Comparison of ENCODE assay signal across 7 cellular contexts in genomic region chr10:5413012-5413938, GRCh38. TPM values are rescaled to one million over a fixed set of nuclear protein-coding genes. Genes with fewer than 3 reads are reported as not detected.
DNase-seq lines count a peak whose midpoint lies in the region; ATAC-seq and TF ChIP-seq lines count a peak whose summit lies in the region.

No MANE protein-coding gene starts in this region.

- 20 to 27% (median 24%) methylated on average over 16 to 20 of the region's 20 CpGs for WGBS in spleen, 5 donors

- H3K36me3 ChIP-seq in ascending aorta = no peaks in the 10 kb centered on the region
- H3K36me3 ChIP-seq in iPS-18a (ENCODE audit: control insufficient read depth, low read depth, low read length) = no peaks in the 10 kb centered on the region
- H3K36me3 ChIP-seq in spleen = no peaks in the 10 kb centered on the region

- peaks cover 0 to 6% of the 10 kb centered on the region in 2 donors for H3K4me1 ChIP-seq in ascending aorta
- peaks cover 29% of the 10 kb centered on the region for H3K4me1 ChIP-seq in iPS-18a (ENCODE audit: control insufficient read depth, low read depth, low read length)
- peaks cover 0 to 21% (median 12%) of the 10 kb centered on the region in 6 donors for H3K4me1 ChIP-seq in spleen

- TF ChIP-seq CTCF in ascending aorta (IDR thresholded peaks at IDR 0.05) (no peak), spleen (IDR thresholded peaks at IDR 0.05 in 8 of 11, conservative IDR thresholded peaks at IDR 0.05 in 3 of 11) (no peak)

- H3K27me3 ChIP-seq in ascending aorta = no peaks in the 10 kb centered on the region
- no peaks in the 10 kb centered on the region for H3K27me3 ChIP-seq in iPS-18a (ENCODE audit: control insufficient read depth, insufficient read depth, low read length)
- peaks cover 0 to 16% (median 0%) of the 10 kb centered on the region in 7 donors for H3K27me3 ChIP-seq in spleen (replicated peaks in 1 of 7)

- H3K9me3 ChIP-seq in ascending aorta (peaks cover 0 to 1% of the 10 kb centered on the region in 2 donors), iPS-18a (ENCODE audit: control insufficient read depth, low read depth, low read length) (no peaks in the 10 kb centered on the region), spleen (peaks cover 0 to 15% (median 4%) of the 10 kb centered on the region in 8 donors)

- TF ChIP-seq POLR2A in spleen (IDR thresholded peaks at IDR 0.05) = no peak

- peak overlapping the region; percentile 78 to 87 for H3K4me3 ChIP-seq in ascending aorta
- peak overlapping the region; percentile 84 for H3K4me3 ChIP-seq in iPS-18a (ENCODE audit: low read length)
- H3K4me3 ChIP-seq in spleen = peak overlapping the region; percentile 16 to 96 (median 74)

- intact Hi-C loops in ascending aorta (cut with DNase I) (loop anchor here (2.0 to 5.0 kb wide), 2 partner anchors 16 to 34 kb away; no protein-coding TSS in a partner anchor), spleen (cut with DNase I; ENCODE audit: low total_unique reads) (no loop called here)

- H3K9ac ChIP-seq in iPS-18a (ENCODE audit: low read length) = peak overlapping the region; percentile 65

- H3K27ac ChIP-seq in ascending aorta (peak overlapping the region; percentile 88 to 96), iPS-18a (ENCODE audit: low read length) (no peak overlapping the region), spleen (peak overlapping the region in 1 of 8 donors; percentile 67)

- no peak for ATAC-seq in HG03432 (IDR thresholded peaks at IDR 0.05; ENCODE audit: unreplicated experiment)

- DNase-seq in EH (ENCODE audit: low read depth) (peak; percentile 61), HT-29 (ENCODE audit: low spot score) (peak; percentile 66), ascending aorta (ENCODE audit: low spot score in 2 of 2) (peak in 1 of 2 donors; percentile 65), spleen (no peak), NCI-H1930 (lab: John Stamatoyannopoulos, UW) (no peak)

RNA-seq across cellular contexts. Expression of gene NET1, which starts 0.9 kb away (rescaled TPM):
- 72.8 and 82.1 TPM in 2 replicates for total RNA-seq in HT-29 (2014; rRNA removed; shearing (Covaris generic))
- 95.9 TPM for total RNA-seq in ascending aorta
- 10 to 100 TPM in 6 of 7 donors, 1 to 10 TPM in 1; 4.6 to 19.5 (median 14.7) TPM for total RNA-seq in spleen
- 1 to 10 TPM; 6.1 to 8.2 (median 6.9) TPM for polyA plus RNA-seq in spleen

RNA-seq across cellular contexts. Expression of gene TUBAL3, which starts 8.6 kb away (rescaled TPM):
- total RNA-seq in HT-29 (2014; rRNA removed; shearing (Covaris generic)) = 0.05 and 0.47 TPM in 2 replicates
- total RNA-seq in ascending aorta (not detected), spleen (not detected)
- not detected for polyA plus RNA-seq in spleen

RNA-seq across cellular contexts. Expression of gene UCN3, which starts 48.5 kb away (rescaled TPM):
- total RNA-seq in HT-29 (2014; rRNA removed; shearing (Covaris generic)) = 0.36 and 0.60 TPM in 2 replicates
- total RNA-seq in ascending aorta = not detected
- total RNA-seq in spleen = not detected
- polyA plus RNA-seq in spleen = not detected

Comparison
In these comparisons a context has a peak if more than half of its experiments do, and no peak if none do; other contexts are left out.
1. DNase-seq: peak in EH (single experiment) and HT-29 (single experiment); none in spleen (single experiment) and NCI-H1930 (0 of 2).
2. Peak in every context shown above with its lines, with median percentiles within 50 percentile points of each other: H3K4me3 ChIP-seq.